8 cellular contexts compared by ENCODE assay signal in the genomic region with DNA sequence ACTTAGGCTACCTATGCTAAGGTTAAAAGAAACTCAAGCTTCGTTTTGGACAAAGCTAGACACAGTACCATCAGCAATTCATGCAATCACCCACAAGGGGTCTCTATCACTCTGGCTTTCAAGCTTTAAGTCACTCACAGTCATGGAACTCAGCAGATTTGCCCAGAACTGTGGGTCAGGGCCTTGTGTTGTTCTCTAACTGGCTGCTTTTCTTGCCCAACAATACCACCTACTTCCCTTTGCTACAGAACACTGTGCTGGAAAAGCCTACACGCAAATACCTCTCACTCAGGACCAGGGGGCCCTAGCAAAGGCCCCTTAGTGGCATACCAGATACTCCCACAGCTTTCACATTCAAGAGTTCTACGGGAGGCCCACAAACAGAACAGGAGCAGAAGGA. TPM values are rescaled to one million over a fixed set of nuclear protein-coding genes. Genes with fewer than 3 reads are reported as not detected.
DNase-seq lines count a peak whose midpoint lies in the region; FAIRE-seq and TF ChIP-seq lines count a peak whose summit lies in the region.

No MANE protein-coding gene starts in this region.

- peak overlapping the region; percentile 49 for H3K27ac Mint-ChIP-seq in HFFc6

- DNase-seq in NCI-H524 (lab: John Stamatoyannopoulos, UW) (peak; percentile 23 to 68), NCI-H524 treated with DMSO at 0.1 percent for 48 hours (lab: John Stamatoyannopoulos, UW) (no peak), HFFc6 (peak; percentile 78), NCI-H1105 (lab: John Stamatoyannopoulos, UW) (peak; percentile 7), T-helper 1 cell (peak in 4 of 5 donors; percentile 29 to 77 (median 52)), breast epithelium (ENCODE audit: low spot score in 2 of 2) (peak in 1 of 2 donors; percentile 68), iris pigment epithelial cell (ENCODE audit: low read depth) (peak; percentile 87), small intestine (peak; percentile 82)

- TF ChIP-seq CTCF in HFFc6 (IDR thresholded peaks at IDR 0.05) (peak; percentile 94), breast epithelium (IDR thresholded peaks at IDR 0.05) (peak; percentile 92 to 97 (median 95))

- H3K4me3 Mint-ChIP-seq in HFFc6: no peak overlapping the region

- H3K9me3 Mint-ChIP-seq in HFFc6: no peaks in the 10 kb centered on the region

- H3K4me3 ChIP-seq in breast epithelium (no peak overlapping the region), small intestine (ENCODE audit: low read depth in 1 of 2, low read length in 2 of 2) (no peak overlapping the region)

- no peak for FAIRE-seq in small intestine (lab: Jason Lieb, UNC)

- H3K4me1 Mint-ChIP-seq in HFFc6 (ENCODE audit: low read depth): peaks cover 29% of the 10 kb centered on the region

- intact Hi-C loops in breast epithelium (cut with DNase I; ENCODE audit: low total_unique reads): no loop called here

- no peaks in the 10 kb centered on the region for H3K4me1 ChIP-seq in breast epithelium
- no peaks in the 10 kb centered on the region for H3K4me1 ChIP-seq in small intestine (ENCODE audit: control insufficient read depth in 2 of 2, insufficient read depth in 1 of 2, low read depth in 1 of 2, low read length in 1 of 2)

- no peaks in the 10 kb centered on the region; the same call in 1 of the 2 replicates for H3K36me3 Mint-ChIP-seq in HFFc6 (ENCODE audit: low read depth)

- H3K36me3 ChIP-seq in breast epithelium (no peaks in the 10 kb centered on the region), small intestine (ENCODE audit: control insufficient read depth in 2 of 2, insufficient read depth in 2 of 2, low read length in 2 of 2) (peaks cover 0 to 4% of the 10 kb centered on the region in 2 donors)

- H3K27ac ChIP-seq in breast epithelium: peak overlapping the region; percentile 65 to 67
- H3K27ac ChIP-seq in small intestine (ENCODE audit: low read depth in 1 of 2, low read length in 1 of 2): peak overlapping the region in 1 of 2 donors; percentile 71

- no peaks in the 10 kb centered on the region for H3K27me3 Mint-ChIP-seq in HFFc6 (ENCODE audit: insufficient read depth)

- no peaks in the 10 kb centered on the region for H3K27me3 ChIP-seq in breast epithelium
- no peaks in the 10 kb centered on the region for H3K27me3 ChIP-seq in small intestine (ENCODE audit: control insufficient read depth in 2 of 2, insufficient read depth in 2 of 2, low read length in 2 of 2)

- TF ChIP-seq POLR2A in breast epithelium (IDR thresholded peaks at IDR 0.05): no peak

- WGBS in small intestine, 3 donors: 21 to 41% (median 30%) methylated on average over 3 of the region's 3 CpGs

- H3K9me3 ChIP-seq in breast epithelium: no peaks in the 10 kb centered on the region
- no peaks in the 10 kb centered on the region for H3K9me3 ChIP-seq in small intestine (ENCODE audit: control insufficient read depth, low read depth)

RNA-seq across cellular contexts. Expression of a gene that starts 9.1 kb away (rescaled TPM):
- 10 to 100 TPM; 13.0 to 22.1 (median 20.7) TPM for total RNA-seq in HFFc6 (2021; fragmentation: NEBNext Ultra II Directional; extraction: Animal tissue kit (Norgen Biotek cat#: 25700))
- 10 to 100 TPM in 2 of 3 donors, 1 to 10 TPM in 1; 6.9 to 13.3 (median 10.9) TPM for total RNA-seq in breast epithelium
- 1 to 10 TPM in 1 of 3 donors, under 1 TPM in 2; 0.45 to 3.6 (median 0.54) TPM for polyA plus RNA-seq in small intestine

RNA-seq across cellular contexts. Expression of a gene that starts 19.4 kb away (rescaled TPM):
- 10 to 100 TPM; 37.9 to 48.1 (median 44.8) TPM for total RNA-seq in HFFc6 (2021; fragmentation: NEBNext Ultra II Directional; extraction: Animal tissue kit (Norgen Biotek cat#: 25700))
- total RNA-seq in breast epithelium: 10 to 100 TPM in 2 of 3 donors, 1 to 10 TPM in 1; 9.0 to 33.2 (median 24.6) TPM
- 10 to 100 TPM; 11.4 to 21.2 (median 14.9) TPM for polyA plus RNA-seq in small intestine

RNA-seq across cellular contexts. Expression of a gene that starts 19.6 kb away (rescaled TPM):
- under 1 TPM in 1 of 6 experiments, not detected in 5; 0.23 TPM for total RNA-seq in HFFc6 (2021; fragmentation: NEBNext Ultra II Directional; extraction: Animal tissue kit (Norgen Biotek cat#: 25700))
- total RNA-seq in breast epithelium: 1 to 10 TPM in 1 of 3 donors, under 1 TPM in 2; 0.15 to 2.2 (median 0.98) TPM
- polyA plus RNA-seq in small intestine: 100 to 1,000 TPM; 202 to 971 (median 775) TPM

RNA-seq across cellular contexts. Expression of a gene that starts 41.6 kb away (rescaled TPM):
- total RNA-seq in HFFc6 (2021; fragmentation: NEBNext Ultra II Directional; extraction: Animal tissue kit (Norgen Biotek cat#: 25700)): 100 to 1,000 TPM in 1 of 6 experiments, 10 to 100 TPM in 5; 83.7 to 102 (median 93.5) TPM
- total RNA-seq in breast epithelium: 100 to 1,000 TPM; 139 to 147 (median 146) TPM
- 100 to 1,000 TPM; 129 to 842 (median 558) TPM for polyA plus RNA-seq in small intestine

RNA-seq across cellular contexts. Expression of a gene that starts 53.2 kb away (rescaled TPM):
- total RNA-seq in HFFc6 (2021; fragmentation: NEBNext Ultra II Directional; extraction: Animal tissue kit (Norgen Biotek cat#: 25700)): not detected
- not detected for total RNA-seq in breast epithelium
- 1 to 10 TPM; 3.4 to 8.9 (median 6.0) TPM for polyA plus RNA-seq in small intestine
